In genomic region chr20:51463998-51464397, GRCh38 we compare ENCODE assay signal across 21 cellular contexts.
A peak's percentile ranks its signal among the peaks of the same experiment; 100 is the strongest.
DNase-seq lines count a peak whose midpoint lies in the region; ATAC-seq, FAIRE-seq and TF ChIP-seq lines count a peak whose summit lies in the region.
"Had no signal": no experiment of that assay in that cellular context is flagged by ENCODE, and none has a peak within 500 bp of the region (broad histone marks: within the 10 kb centered on the region; RNA-seq: fewer than 3 reads in every experiment).

No MANE protein-coding gene starts in this region.

- no peak for TF ChIP-seq CTCF in natural killer cell (IDR thresholded peaks at IDR 0.05)
- no peak for TF ChIP-seq CTCF in testis (IDR thresholded peaks at IDR 0.05)
- TF ChIP-seq CTCF in type B pancreatic cell (conservative IDR thresholded peaks at IDR 0.05): no peak

- H3K9me3 Mint-ChIP-seq in CD4-positive, alpha-beta memory T cell: peaks cover 0 to under 1% (median 0%) of the 10 kb centered on the region in 8 donors
- H3K9me3 Mint-ChIP-seq in activated T-helper 17 cell treated with anti-CD3 and anti-CD28 coated beads, Interleukin-2, amount 50 U/mL, for 72 hours: no peaks in the 10 kb centered on the region
- H3K9me3 Mint-ChIP-seq in natural killer cell (no peaks in the 10 kb centered on the region), type B pancreatic cell (no peaks in the 10 kb centered on the region)

- CTCF ChIA-PET in CD4-positive, alpha-beta memory T cell (lab: Charles Lee; ENCODE audit: partially characterized antibody): interaction anchor here (1.6 kb wide), 1 partner anchor 77 kb away, joined by 3 read pairs; no protein-coding TSS in a partner anchor

- H3K9me3 ChIP-seq in CD4-positive, alpha-beta memory T cell (ENCODE audit: control insufficient read depth in 1 of 2, low read length in 2 of 2): no peaks in the 10 kb centered on the region
- no peaks in the 10 kb centered on the region for H3K9me3 ChIP-seq in testis
- H3K9me3 ChIP-seq: pancreas, sigmoid colon, stomach had no signal

- peaks cover 31 to 70% of the 10 kb centered on the region in 2 donors for H3K36me3 Mint-ChIP-seq in CD4-positive, alpha-beta memory T cell
- H3K36me3 Mint-ChIP-seq in activated T-helper 17 cell treated with anti-CD3 and anti-CD28 coated beads, Interleukin-2, amount 50 U/mL, for 72 hours (ENCODE audit: low read depth): peaks cover 94% of the 10 kb centered on the region
- H3K36me3 Mint-ChIP-seq in natural killer cell (peaks cover 4% of the 10 kb centered on the region), type B pancreatic cell (no peaks in the 10 kb centered on the region)

- peaks cover 13% of the 10 kb centered on the region for H3K4me1 ChIP-seq in CD4-positive, alpha-beta memory T cell (ENCODE audit: insufficient read depth, low read length)
- peaks cover 16% of the 10 kb centered on the region for H3K4me1 ChIP-seq in testis
- H3K4me1 ChIP-seq: pancreas had no signal

- H3K27ac ChIP-seq in CD4-positive, alpha-beta memory T cell (ENCODE audit: low read depth, low read length): no peak overlapping the region
- no peak overlapping the region for H3K27ac ChIP-seq in testis
- H3K27ac ChIP-seq: pancreas, SJSA1, stomach had no signal

- no peak overlapping the region for H3K4me3 ChIP-seq in CD4-positive, alpha-beta memory T cell (ENCODE audit: low read length in 2 of 2)
- no peak overlapping the region for H3K4me3 ChIP-seq in testis
- H3K4me3 ChIP-seq: pancreas, sigmoid colon, SJSA1, stomach had no signal

- DNase-seq in CD4-positive, alpha-beta memory T cell: no peak
- DNase-seq in HTR-8/SVneo (ENCODE audit: insufficient read length, low spot score) (no peak), natural killer cell (no peak), dedifferentiated amniotic fluid mesenchymal stem cell (ENCODE audit: extremely low spot score) (no peak), testis (no peak), type B pancreatic cell (ENCODE audit: extremely low spot score, unreplicated experiment) (no peak)
- DNase-seq: activated CD4-positive, CD25-positive, alpha-beta regulatory T cell treated with anti-CD3 and anti-CD28 coated beads, Interleukin-2, amount 50 U/mL, for 72 hours; KBM-7; left ventricle myocardium superior; NCI-H1105; NCI-H526 treated with DMSO at 0.1 percent for 48 hours; pancreas; sigmoid colon; stomach; T1000 had no signal

- peaks cover 12 to 46% (median 25%) of the 10 kb centered on the region in 4 donors for H3K4me1 Mint-ChIP-seq in CD4-positive, alpha-beta memory T cell
- H3K4me1 Mint-ChIP-seq in activated T-helper 17 cell treated with anti-CD3 and anti-CD28 coated beads, Interleukin-2, amount 50 U/mL, for 72 hours: peaks cover 17% of the 10 kb centered on the region
- H3K4me1 Mint-ChIP-seq in natural killer cell (peaks cover 34 to 48% of the 10 kb centered on the region in 2 donors), type B pancreatic cell (ENCODE audit: unreplicated experiment) (peaks cover 18% of the 10 kb centered on the region)

- intact Hi-C loops in CD4-positive, alpha-beta memory T cell (cut with micrococcal nuclease): no loop called here
- intact Hi-C loops in natural killer cell (cut with micrococcal nuclease): no loop called here
- intact Hi-C loops in testis (cut with DNase I; ENCODE audit: low total_unique reads): no loop called here

- no peaks in the 10 kb centered on the region for H3K27me3 Mint-ChIP-seq in CD4-positive, alpha-beta memory T cell
- H3K27me3 Mint-ChIP-seq in activated T-helper 17 cell treated with anti-CD3 and anti-CD28 coated beads, Interleukin-2, amount 50 U/mL, for 72 hours: no peaks in the 10 kb centered on the region
- H3K27me3 Mint-ChIP-seq in natural killer cell (ENCODE audit: low read depth in 2 of 2): no peaks in the 10 kb centered on the region
- no peaks in the 10 kb centered on the region for H3K27me3 Mint-ChIP-seq in type B pancreatic cell

- peak overlapping the region in 6 of 7 donors; percentile 63 to 89 (median 73) for H3K27ac Mint-ChIP-seq in CD4-positive, alpha-beta memory T cell
- H3K27ac Mint-ChIP-seq in activated T-helper 17 cell treated with anti-CD3 and anti-CD28 coated beads, Interleukin-2, amount 50 U/mL, for 72 hours: peak overlapping the region; percentile 86
- peak overlapping the region; percentile 65 to 83 for H3K27ac Mint-ChIP-seq in natural killer cell
- no peak overlapping the region for H3K27ac Mint-ChIP-seq in type B pancreatic cell

- WGBS in testis, 2 donors: 86 to 88% methylated on average over 7 to 9 of the region's 9 CpGs

- H3K36me3 ChIP-seq in CD4-positive, alpha-beta memory T cell (ENCODE audit: insufficient read depth, low read length): peaks cover 53% of the 10 kb centered on the region
- H3K36me3 ChIP-seq in testis (ENCODE audit: low read depth, missing control alignments): no peaks in the 10 kb centered on the region
- H3K36me3 ChIP-seq: pancreas, sigmoid colon, SJSA1 had no signal

- peak overlapping the region in 2 of 8 donors; percentile 44 to 54 for H3K4me3 Mint-ChIP-seq in CD4-positive, alpha-beta memory T cell
- H3K4me3 Mint-ChIP-seq in activated T-helper 17 cell treated with anti-CD3 and anti-CD28 coated beads, Interleukin-2, amount 50 U/mL, for 72 hours: peak overlapping the region; percentile 48
- H3K4me3 Mint-ChIP-seq in natural killer cell: no peak overlapping the region
- H3K4me3 Mint-ChIP-seq in type B pancreatic cell: no peak overlapping the region

- H3K27me3 ChIP-seq in CD4-positive, alpha-beta memory T cell (ENCODE audit: insufficient read depth, low read length): no peaks in the 10 kb centered on the region
- H3K27me3 ChIP-seq in testis: no peaks in the 10 kb centered on the region
- H3K27me3 ChIP-seq: pancreas, sigmoid colon, SJSA1, stomach had no signal

- ATAC-seq in activated T-helper 17 cell treated with anti-CD3 and anti-CD28 coated beads, Interleukin-2, amount 50 U/mL, for 72 hours (replicated peaks): no peak
- ATAC-seq in natural killer cell (peak in 1 of 3 donors; percentile 39), GM18858 (IDR thresholded peaks at IDR 0.05; ENCODE audit: unreplicated experiment) (no peak)
- ATAC-seq: esophagus mucosa, pancreas had no signal

- POLR2A ChIA-PET in CD4-positive, alpha-beta memory T cell (lab: Charles Lee; ENCODE audit: partially characterized antibody): no interaction called here

- peak; percentile 92 for FAIRE-seq in HTR-8/SVneo (lab: Jason Lieb, UNC)
- FAIRE-seq: bronchial epithelial cell, pancreas, urothelium cell line had no signal

- TF ChIP-seq POLR2A in testis (IDR thresholded peaks at IDR 0.05): no peak
